1 cellular context compared by ENCODE assay signal in genomic region chr18:24078391-24078790, GRCh38.
TF ChIP-seq lines count a peak whose summit lies in the region.

No MANE protein-coding gene starts in this region.

TF ChIP-seq in GM23338, 12 proteins besides CTCF, POLR2A, EP300 and RAD21 (continued from another document):
- no peak for TF ChIP-seq JUNB (IDR thresholded peaks at IDR 0.05; ENCODE audit: unreplicated experiment)
- no peak for TF ChIP-seq EZH2 (IDR thresholded peaks at IDR 0.05; ENCODE audit: low read depth, unreplicated experiment)
- no peak for TF ChIP-seq NANOG (IDR thresholded peaks at IDR 0.05; ENCODE audit: borderline replicate concordance)
- no peak for TF ChIP-seq ZNF462 (CRISPR knock-in tag; IDR thresholded peaks at IDR 0.05)
